ENCODE assay signal across 1 cellular context in genomic region chr1:51086496-51087271, GRCh38.
TF ChIP-seq lines count a peak whose summit lies in the region.

No MANE protein-coding gene starts in this region.

TF ChIP-seq in H1, 55 proteins besides CTCF, POLR2A, EP300 and RAD21:
- no peak for TF ChIP-seq SP2 (IDR thresholded peaks at IDR 0.05; ENCODE audit: low read length)
- no peak for TF ChIP-seq TCF12 (IDR thresholded peaks at IDR 0.05; ENCODE audit: low read depth, low read length)
- TF ChIP-seq BCL11A (IDR thresholded peaks at IDR 0.05; ENCODE audit: low read depth in 2 of 2, low read length in 2 of 2) = no peak
- TF ChIP-seq PHF8 (conservative IDR thresholded peaks at IDR 0.05; ENCODE audit: low read depth, low read length) = no peak
- TF ChIP-seq ZNF274 (IDR thresholded peaks at IDR 0.05; ENCODE audit: borderline replicate concordance, extremely low read depth, low read length) = no peak
- TF ChIP-seq GTF2F1 (IDR thresholded peaks at IDR 0.05; ENCODE audit: borderline replicate concordance, low read depth, low read length) = no peak
- TF ChIP-seq SIX5 (IDR thresholded peaks at IDR 0.05; ENCODE audit: low read depth, low read length) = no peak
- TF ChIP-seq CHD2 (IDR thresholded peaks at IDR 0.05; ENCODE audit: low read length) = no peak
- TF ChIP-seq RFX5 (IDR thresholded peaks at IDR 0.05; ENCODE audit: borderline replicate concordance, low read depth, low read length) = no peak
